ENCODE assay signal across 8 cellular contexts in genomic region chr1:28328228-28328648, GRCh38. TPM values are rescaled to one million over a fixed set of nuclear protein-coding genes. Genes with fewer than 3 reads are reported as not detected.
A peak's percentile ranks its signal among the peaks of the same experiment; 100 is the strongest.
DNase-seq lines count a peak whose midpoint lies in the region; ATAC-seq, FAIRE-seq and TF ChIP-seq lines count a peak whose summit lies in the region.

No MANE protein-coding gene starts in this region.

- H3K27me3 ChIP-seq in ACC112 (ENCODE audit: insufficient read depth, low read length) (no peaks in the 10 kb centered on the region), bronchial epithelial cell (ENCODE audit: control insufficient read depth, insufficient read depth, low read length) (no peaks in the 10 kb centered on the region), muscle layer of duodenum (ENCODE audit: low read depth, low read length) (no peaks in the 10 kb centered on the region)

- H3K4me1 ChIP-seq in ACC112 (ENCODE audit: control insufficient read depth, insufficient read depth, low read length, unreplicated experiment), result no peaks in the 10 kb centered on the region
- peaks cover 0 to 12% of the 10 kb centered on the region in 2 donors for H3K4me1 ChIP-seq in muscle layer of duodenum (ENCODE audit: control insufficient read depth in 1 of 2, insufficient read depth in 2 of 2, low read length in 2 of 2)

- H3K9me3 ChIP-seq in KOPT-K1 (ENCODE audit: insufficient read depth, low read length, poor library complexity, severe bottlenecking), result no peaks in the 10 kb centered on the region
- no peaks in the 10 kb centered on the region for H3K9me3 ChIP-seq in muscle layer of duodenum (ENCODE audit: control insufficient read depth in 1 of 2, low read length in 2 of 2)

- FAIRE-seq in bronchial epithelial cell (lab: Jason Lieb, UNC), result no peak

- peak overlapping the region; percentile 71 for H2AFZ ChIP-seq in ACC112 (ENCODE audit: low read length, unreplicated experiment)

- TF ChIP-seq CTCF in bronchial epithelial cell (IDR thresholded peaks at IDR 0.05; ENCODE audit: insufficient read depth, low read length, severe bottlenecking), result no peak

- no peak for ATAC-seq in HG03045 (IDR thresholded peaks at IDR 0.05; ENCODE audit: unreplicated experiment)
- no peak for ATAC-seq in HG02623 (IDR thresholded peaks at IDR 0.05; ENCODE audit: unreplicated experiment)

- H3K79me2 ChIP-seq in ACC112 (ENCODE audit: control insufficient read depth, insufficient read depth, low read length, unreplicated experiment), result peaks cover 14% of the 10 kb centered on the region

- H3K27ac ChIP-seq in ACC112 (ENCODE audit: low read depth, low read length), result peak overlapping the region; percentile 65; the same call in 1 of the 2 replicates
- peak overlapping the region; percentile 83 for H3K27ac ChIP-seq in KOPT-K1 (ENCODE audit: low read depth, low read length, poor library complexity, severe bottlenecking)
- H3K27ac ChIP-seq in muscle layer of duodenum (ENCODE audit: low read length), result peak overlapping the region; percentile 95

- peaks cover 11% of the 10 kb centered on the region; the same call in 1 of the 2 replicates for H3K36me3 ChIP-seq in ACC112 (ENCODE audit: insufficient read depth, low read length)
- peaks cover 26% of the 10 kb centered on the region for H3K36me3 ChIP-seq in KOPT-K1 (ENCODE audit: insufficient read depth, low read length)
- H3K36me3 ChIP-seq in bronchial epithelial cell (ENCODE audit: control insufficient read depth, insufficient read depth, low read length), result peaks cover 3% of the 10 kb centered on the region
- peaks cover 3 to 12% of the 10 kb centered on the region in 2 donors for H3K36me3 ChIP-seq in muscle layer of duodenum (ENCODE audit: control insufficient read depth in 1 of 2, insufficient read depth in 2 of 2, low read length in 2 of 2)

- no peak for DNase-seq in bronchial epithelial cell (ENCODE audit: low read depth)
- no peak for DNase-seq in SK-N-DZ (ENCODE audit: low spot score)
- no peak for DNase-seq in mesenteric fat pad (ENCODE audit: low spot score)

- peak overlapping the region; percentile 75 for H3K4me3 ChIP-seq in ACC112 (ENCODE audit: low read depth, low read length)
- H3K4me3 ChIP-seq in bronchial epithelial cell (ENCODE audit: low read depth, low read length), result peak overlapping the region; percentile 79
- peak overlapping the region; percentile 70 to 85 for H3K4me3 ChIP-seq in muscle layer of duodenum (ENCODE audit: low read depth in 1 of 2, low read length in 2 of 2)

RNA-seq across cellular contexts. Expression of gene MED18, which starts 0.6 kb away (rescaled TPM):
- 55.0 and 59.5 TPM in 2 replicates for total RNA-seq in bronchial epithelial cell
- polyA plus RNA-seq in SK-N-DZ (2014; cell fraction: cytosol; rRNA removed), result 9.9 and 11.2 TPM in 2 replicates
- polyA plus RNA-seq in SK-N-DZ (2014; cell fraction: nucleus; rRNA removed), result 7.8 and 9.5 TPM in 2 replicates
- total RNA-seq in mesenteric fat pad, result 15.3 TPM

RNA-seq across cellular contexts. Expression of gene PHACTR4, which starts 41.3 kb away (rescaled TPM):
- 3.2 and 6.7 TPM in 2 replicates for total RNA-seq in bronchial epithelial cell
- 12.3 and 12.5 TPM in 2 replicates for polyA plus RNA-seq in SK-N-DZ (2014; cell fraction: cytosol; rRNA removed)
- 3.6 and 7.2 TPM in 2 replicates for polyA plus RNA-seq in SK-N-DZ (2014; cell fraction: nucleus; rRNA removed)
- 23.8 TPM for total RNA-seq in mesenteric fat pad
